9 cellular contexts compared by ENCODE assay signal in the genomic region with DNA sequence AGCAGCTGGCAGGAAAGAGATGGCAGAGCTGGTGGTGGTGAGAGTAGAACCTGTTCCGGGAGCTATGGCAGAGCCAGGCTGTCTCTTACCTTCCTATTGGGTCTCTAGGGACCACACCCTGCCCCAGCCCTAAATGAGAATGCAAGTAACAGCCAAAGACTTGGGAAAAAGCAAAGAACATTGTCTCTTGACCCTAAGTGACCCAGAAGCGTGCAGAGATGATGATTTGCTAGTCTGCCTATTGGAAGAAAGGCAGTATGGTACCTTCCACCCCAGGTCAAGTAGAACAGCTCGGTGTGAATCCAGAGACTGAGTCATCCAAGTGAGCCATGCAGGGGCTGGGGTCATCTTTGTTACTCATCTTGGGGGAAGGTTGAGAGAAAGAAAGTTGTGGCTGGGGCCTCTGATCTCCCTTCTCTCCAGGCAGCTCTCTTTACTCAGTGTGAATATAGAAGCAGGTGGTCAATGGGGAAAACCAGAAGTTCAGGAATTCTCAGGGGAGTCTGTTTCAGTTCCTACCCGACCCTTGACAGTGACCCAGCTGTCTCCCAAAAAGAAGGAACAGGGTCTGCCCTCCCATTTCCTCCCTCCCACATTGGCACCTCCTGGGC. TPM values are rescaled to one million over a fixed set of nuclear protein-coding genes. Genes with fewer than 3 reads are reported as not detected.
DNase-seq lines count a peak whose midpoint lies in the region; ATAC-seq and TF ChIP-seq lines count a peak whose summit lies in the region.
"Had no signal": no experiment of that assay in that cellular context is flagged by ENCODE, and none has a peak within 500 bp of the region (broad histone marks: within the 10 kb centered on the region; RNA-seq: fewer than 3 reads in every experiment).

No MANE protein-coding gene starts in this region.

- CTCF ChIA-PET in activated CD8-positive, alpha-beta memory T cell treated with anti-CD3 and anti-CD28 coated beads, Interleukin-2, amount 10 ng/mL, durations not matched to agents 7 days and 5 days (lab: Charles Lee): interaction anchor here (1.0 to 11.3 kb wide), 5 partner anchors 7 to 71 kb away, joined by 4 to 233 read pairs (median 15); partner anchors contain the start of gene CD63

- peak overlapping the region; percentile 43 to 77 for H3K4me3 ChIP-seq in gastroesophageal sphincter
- H3K4me3 ChIP-seq in skeletal muscle satellite cell (ENCODE audit: low read length): peak overlapping the region; percentile 77

- no peak for TF ChIP-seq EP300 in gastroesophageal sphincter (IDR thresholded peaks at IDR 0.05)

- H3K9me3 Mint-ChIP-seq in activated CD8-positive, alpha-beta memory T cell treated with anti-CD3 and anti-CD28 coated beads, Interleukin-2, amount 10 ng/mL, durations not matched to agents 7 days and 5 days (ENCODE audit: low read depth): no peaks in the 10 kb centered on the region

- peaks cover 60% of the 10 kb centered on the region for H3K4me1 Mint-ChIP-seq in activated CD8-positive, alpha-beta memory T cell treated with anti-CD3 and anti-CD28 coated beads, Interleukin-2, amount 10 ng/mL, durations not matched to agents 7 days and 5 days

- H3K27me3 Mint-ChIP-seq in activated CD8-positive, alpha-beta memory T cell treated with anti-CD3 and anti-CD28 coated beads, Interleukin-2, amount 10 ng/mL, durations not matched to agents 7 days and 5 days: peaks cover 2% of the 10 kb centered on the region

- peak overlapping the region; percentile 89 for H3K4me2 ChIP-seq in skeletal muscle satellite cell (ENCODE audit: low read length)

- 35 to 50% methylated on average over 1 to 4 of the region's 4 CpGs for WGBS in gastroesophageal sphincter (ENCODE audit: low coverage in 1 of 2), 2 donors

- no peak for ATAC-seq in activated CD8-positive, alpha-beta memory T cell treated with anti-CD3 and anti-CD28 coated beads, Interleukin-2, amount 10 ng/mL, durations not matched to agents 7 days and 5 days
- ATAC-seq in gastroesophageal sphincter (no peak), HG02588 (IDR thresholded peaks at IDR 0.05; ENCODE audit: unreplicated experiment) (no peak), HG03571 (IDR thresholded peaks at IDR 0.05; ENCODE audit: unreplicated experiment) (no peak)

- H3K36me3 Mint-ChIP-seq in activated CD8-positive, alpha-beta memory T cell treated with anti-CD3 and anti-CD28 coated beads, Interleukin-2, amount 10 ng/mL, durations not matched to agents 7 days and 5 days: peaks cover 6% of the 10 kb centered on the region

- H3K27me3 ChIP-seq in gastroesophageal sphincter (no peaks in the 10 kb centered on the region), skeletal muscle satellite cell (ENCODE audit: control insufficient read depth, insufficient read depth, low read length) (no peaks in the 10 kb centered on the region)
- H3K27me3 ChIP-seq: cardiac muscle cell had no signal

- H3K27ac Mint-ChIP-seq in activated CD8-positive, alpha-beta memory T cell treated with anti-CD3 and anti-CD28 coated beads, Interleukin-2, amount 10 ng/mL, durations not matched to agents 7 days and 5 days: peak overlapping the region; percentile 90

- H3K27ac ChIP-seq in VCaP (peak overlapping the region; percentile 87; the same call in 1 of the 2 replicates), gastroesophageal sphincter (peak overlapping the region; percentile 84 to 98 (median 97))
- H3K27ac ChIP-seq: cardiac muscle cell had no signal

- H3K9me3 ChIP-seq in gastroesophageal sphincter: no peaks in the 10 kb centered on the region
- no peaks in the 10 kb centered on the region for H3K9me3 ChIP-seq in skeletal muscle satellite cell (replicated peaks; ENCODE audit: low read length)

- peaks cover 18 to 92% (median 63%) of the 10 kb centered on the region in 3 donors for H3K4me1 ChIP-seq in gastroesophageal sphincter
- peaks cover 78% of the 10 kb centered on the region for H3K4me1 ChIP-seq in skeletal muscle satellite cell (ENCODE audit: control insufficient read depth, insufficient read depth, low read length)

- no peaks in the 10 kb centered on the region for H3K36me3 ChIP-seq in gastroesophageal sphincter
- no peaks in the 10 kb centered on the region for H3K36me3 ChIP-seq in skeletal muscle satellite cell (ENCODE audit: insufficient read depth, low read length)
- H3K36me3 ChIP-seq: cardiac muscle cell had no signal

- no peak for TF ChIP-seq POLR2A in gastroesophageal sphincter (IDR thresholded peaks at IDR 0.05)

- H3K4me3 Mint-ChIP-seq in activated CD8-positive, alpha-beta memory T cell treated with anti-CD3 and anti-CD28 coated beads, Interleukin-2, amount 10 ng/mL, durations not matched to agents 7 days and 5 days: peak overlapping the region; percentile 90

- no peak for DNase-seq in activated CD8-positive, alpha-beta memory T cell treated with anti-CD3 and anti-CD28 coated beads, Interleukin-2, amount 10 ng/mL, durations not matched to agents 7 days and 5 days
- DNase-seq in activated CD8-positive, alpha-beta memory T cell treated with anti-CD3 and anti-CD28 coated beads for 24 hours: no peak
- no peak for DNase-seq in foreskin melanocyte

- peak overlapping the region; percentile 90 for H3K9ac ChIP-seq in skeletal muscle satellite cell (ENCODE audit: low read depth, low read length)

- TF ChIP-seq CTCF in VCaP (conservative IDR thresholded peaks at IDR 0.05) (no peak), gastroesophageal sphincter (IDR thresholded peaks at IDR 0.05) (no peak)

RNA-seq across cellular contexts. Expression of gene BLOC1S1, which starts 1.7 kb away (rescaled TPM):
- total RNA-seq in activated CD8-positive, alpha-beta memory T cell treated with anti-CD3 and anti-CD28 coated beads, Interleukin-2, amount 10 ng/mL, durations not matched to agents 7 days and 5 days: 100 to 1,000 TPM; 151 to 152 TPM
- total RNA-seq in gastroesophageal sphincter: 100 to 1,000 TPM; 187 to 214 (median 196) TPM
- 36.0 and 65.9 TPM in 2 replicates for total RNA-seq in skeletal muscle satellite cell (2012; rRNA removed)

RNA-seq across cellular contexts. Expression of gene RDH5, which starts 2.7 kb away (rescaled TPM):
- 10 to 100 TPM; 11.1 to 14.4 TPM for total RNA-seq in activated CD8-positive, alpha-beta memory T cell treated with anti-CD3 and anti-CD28 coated beads, Interleukin-2, amount 10 ng/mL, durations not matched to agents 7 days and 5 days
- total RNA-seq in gastroesophageal sphincter: 10 to 100 TPM; 18.0 to 57.0 (median 31.9) TPM
- 51.0 and 63.1 TPM in 2 replicates for total RNA-seq in skeletal muscle satellite cell (2012; rRNA removed)

RNA-seq across cellular contexts. Expression of gene ITGA7, which starts 9.8 kb away (rescaled TPM):
- total RNA-seq in activated CD8-positive, alpha-beta memory T cell treated with anti-CD3 and anti-CD28 coated beads, Interleukin-2, amount 10 ng/mL, durations not matched to agents 7 days and 5 days: 1 to 10 TPM; 3.7 to 4.4 TPM
- 100 to 1,000 TPM; 143 to 260 (median 182) TPM for total RNA-seq in gastroesophageal sphincter
- total RNA-seq in skeletal muscle satellite cell (2012; rRNA removed): 12.4 and 32.1 TPM in 2 replicates

RNA-seq across cellular contexts. Expression of gene CD63, which starts 11.3 kb away (rescaled TPM):
- 100 to 1,000 TPM; 222 to 288 TPM for total RNA-seq in activated CD8-positive, alpha-beta memory T cell treated with anti-CD3 and anti-CD28 coated beads, Interleukin-2, amount 10 ng/mL, durations not matched to agents 7 days and 5 days
- total RNA-seq in gastroesophageal sphincter: 100 to 1,000 TPM; 500 to 856 (median 792) TPM
- total RNA-seq in skeletal muscle satellite cell (2012; rRNA removed): 1,390 and 1,764 TPM in 2 replicates

RNA-seq across cellular contexts. Expression of gene GDF11, which starts 25.4 kb away (rescaled TPM):
- 10 to 100 TPM; 10.9 to 14.1 TPM for total RNA-seq in activated CD8-positive, alpha-beta memory T cell treated with anti-CD3 and anti-CD28 coated beads, Interleukin-2, amount 10 ng/mL, durations not matched to agents 7 days and 5 days
- total RNA-seq in gastroesophageal sphincter: 1 to 10 TPM; 2.8 to 9.8 (median 3.6) TPM
- total RNA-seq in skeletal muscle satellite cell (2012; rRNA removed): 3.3 and 3.7 TPM in 2 replicates

Comparison
In these comparisons a context has a peak if more than half of its experiments do, and no peak if none do; other contexts are left out.
1. RNA of gene ITGA7, which starts 9.8 kb away (total RNA-seq): 143 to 260 TPM in gastroesophageal sphincter; 3.7 to 4.4 TPM in activated CD8-positive, alpha-beta memory T cell treated with anti-CD3 and anti-CD28 coated beads, Interleukin-2, amount 10 ng/mL, durations not matched to agents 7 days and 5 days; every median in the first group is over 10 times any median in the second.